25 cellular contexts compared by ENCODE assay signal in the genomic region with DNA sequence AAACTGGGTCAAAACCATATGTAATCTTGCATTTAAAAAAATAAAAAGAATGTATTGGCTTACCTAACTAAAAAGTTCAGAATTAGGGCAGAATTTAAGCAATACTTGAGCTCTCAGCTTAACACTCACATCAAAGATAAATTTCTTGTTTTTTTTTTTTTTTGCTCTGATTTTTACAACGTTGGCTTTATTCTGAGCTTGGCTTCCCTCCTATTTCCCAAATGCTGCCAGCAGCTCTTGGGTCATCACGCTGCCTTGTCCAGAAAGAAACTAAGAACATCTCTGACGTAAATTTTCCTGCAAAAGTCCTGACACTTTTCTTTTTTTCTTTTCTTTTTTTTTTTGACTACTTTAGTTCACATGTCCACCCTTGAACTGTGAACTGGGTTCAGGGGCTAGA.
DNase-seq lines count a peak whose midpoint lies in the region; ATAC-seq and TF ChIP-seq lines count a peak whose summit lies in the region.
"Had no signal": no experiment of that assay in that cellular context is flagged by ENCODE, and none has a peak within 500 bp of the region (broad histone marks: within the 10 kb centered on the region; RNA-seq: fewer than 3 reads in every experiment).

No MANE protein-coding gene starts in this region.

- H3K9ac ChIP-seq in skeletal muscle tissue (ENCODE audit: low read depth in 1 of 3, low read length in 3 of 3), result no peak overlapping the region

- H3K4me1 ChIP-seq in lower lobe of right lung, result peaks cover 8% of the 10 kb centered on the region
- H3K4me1 ChIP-seq in skeletal muscle tissue (ENCODE audit: control insufficient read depth in 3 of 3, insufficient read depth in 3 of 3, low read length in 3 of 3), result no peaks in the 10 kb centered on the region
- H3K4me1 ChIP-seq: A549 had no signal

- ATAC-seq in lower lobe of right lung (peak; percentile 33 to 45), HG03469 (IDR thresholded peaks at IDR 0.05; ENCODE audit: unreplicated experiment) (no peak), HG03571 (IDR thresholded peaks at IDR 0.05; ENCODE audit: unreplicated experiment) (no peak)
- ATAC-seq: A549, K562 had no signal

- DNase-seq in AG10803 (ENCODE audit: low read depth) (peak; percentile 65), fibroblast of mammary gland (ENCODE audit: low read depth) (peak; percentile 76), lower lobe of right lung (no peak), NCI-H146 (lab: John Stamatoyannopoulos, UW) (no peak), GM03348 (ENCODE audit: low spot score) (no peak)
- DNase-seq: activated CD4-positive, alpha-beta T cell treated with anti-CD3 and anti-CD28 coated beads, Interleukin-2, amount 50 U/mL, for 4 hours; activated naive CD4-positive, alpha-beta T cell treated with anti-CD3 and anti-CD28 coated beads, Interleukin-2, amount 10 ng/mL, durations not matched to agents 7 days and 5 days; DMS 273 treated with DMSO at 0.1 percent for 48 hours; dorsolateral prefrontal cortex; erythroblast; H9; islet precursor cell; midbrain; NCI-H1048; NCI-H2107; NCI-H524; SHP77; stimulated activated CD4-positive, alpha-beta T cell treated with anti-CD3 and anti-CD28 coated beads, Interleukin-4, amount 100 ng/mL, for 24 hours; T-helper 1 cell had no signal

- H3K9me3 ChIP-seq in lower lobe of right lung, result no peaks in the 10 kb centered on the region
- peaks cover 0 to 5% (median 0%) of the 10 kb centered on the region in 3 donors for H3K9me3 ChIP-seq in skeletal muscle tissue (ENCODE audit: control insufficient read depth in 3 of 3, low read length in 3 of 3)
- H3K9me3 ChIP-seq: A549 had no signal

- TF ChIP-seq CTCF in AG10803 (conservative IDR thresholded peaks at IDR 0.05; ENCODE audit: low read length) (no peak), fibroblast of mammary gland (conservative IDR thresholded peaks at IDR 0.05; ENCODE audit: control insufficient read depth, insufficient read depth, low read depth, low read length) (no peak), lower lobe of right lung (IDR thresholded peaks at IDR 0.05) (no peak)

- H3K27ac ChIP-seq in lower lobe of right lung, result no peak overlapping the region
- H3K27ac ChIP-seq in skeletal muscle tissue (ENCODE audit: low read depth, low read length), result peak overlapping the region; percentile 52
- H3K27ac ChIP-seq: A549, C4-2B, dorsolateral prefrontal cortex had no signal

- H3K4me3 ChIP-seq in AG10803 (ENCODE audit: low read length) (no peak overlapping the region), fibroblast of mammary gland (ENCODE audit: control insufficient read depth, low read depth, low read length) (no peak overlapping the region), lower lobe of right lung (no peak overlapping the region), skeletal muscle tissue (ENCODE audit: low read length in 3 of 3) (no peak overlapping the region)
- H3K4me3 ChIP-seq: A549, dorsolateral prefrontal cortex, K562 had no signal

- intact Hi-C loops in lower lobe of right lung (cut with DNase I), result no loop called here

- no peaks in the 10 kb centered on the region for H3K36me3 ChIP-seq in lower lobe of right lung
- H3K36me3 ChIP-seq in skeletal muscle tissue (ENCODE audit: control insufficient read depth in 3 of 3, insufficient read depth in 3 of 3, low read length in 3 of 3), result no peaks in the 10 kb centered on the region

- H3K27me3 ChIP-seq in lower lobe of right lung (ENCODE audit: low read depth) (no peaks in the 10 kb centered on the region), skeletal muscle tissue (ENCODE audit: control insufficient read depth in 3 of 3, insufficient read depth in 3 of 3, low read length in 3 of 3) (no peaks in the 10 kb centered on the region)
- H3K27me3 ChIP-seq: dorsolateral prefrontal cortex had no signal

Comparison
In these comparisons a context has a peak if more than half of its experiments do, and no peak if none do; other contexts are left out.
1. DNase-seq: peak in AG10803 (single experiment) and fibroblast of mammary gland (single experiment); none in lower lobe of right lung (single experiment), NCI-H146 (single experiment) and GM03348 (single experiment).
2. ATAC-seq: peak in lower lobe of right lung (2 of 2); none in HG03469 (single experiment) and HG03571 (single experiment).